Comparison of ENCODE assay signal across 14 cellular contexts in genomic region chr20:19981091-19981490, GRCh38. TPM values are rescaled to one million over a fixed set of nuclear protein-coding genes. Genes with fewer than 3 reads are reported as not detected.
DNase-seq lines count a peak whose midpoint lies in the region; ATAC-seq and TF ChIP-seq lines count a peak whose summit lies in the region.
"Had no signal": no experiment of that assay in that cellular context is flagged by ENCODE, and none has a peak within 500 bp of the region (broad histone marks: within the 10 kb centered on the region; RNA-seq: fewer than 3 reads in every experiment).

No MANE protein-coding gene starts in this region.

- 94 to 96% (median 94%) methylated on average over 7 of the region's 7 CpGs for WGBS in ovary, 3 donors

- intact Hi-C loops in PC-3 (cut with micrococcal nuclease) (no loop called here), ovary (cut with DNase I) (no loop called here)

- H3K9ac ChIP-seq in PC-3 (ENCODE audit: low read length) = no peak overlapping the region

- peaks cover 44% of the 10 kb centered on the region for H3K36me3 ChIP-seq in PC-3 (ENCODE audit: low read depth, low read length)
- no peaks in the 10 kb centered on the region for H3K36me3 ChIP-seq in CD8-positive, alpha-beta memory T cell (ENCODE audit: insufficient read depth, low read length)
- H3K36me3 ChIP-seq in ovary = no peaks in the 10 kb centered on the region

- no peaks in the 10 kb centered on the region for H3K9me3 Mint-ChIP-seq in neural crest cell
- H3K9me3 Mint-ChIP-seq in CD8-positive, alpha-beta memory T cell = peaks cover 0 to 8% (median 0%) of the 10 kb centered on the region in 5 donors
- H3K9me3 Mint-ChIP-seq: activated naive CD8-positive, alpha-beta T cell treated with anti-CD3 and anti-CD28 coated beads for 36 hours; stimulated activated naive CD8-positive, alpha-beta T cell treated with anti-CD3 and anti-CD28 coated beads, Interleukin-15, Interleukin-2, amounts not matched to agents 100 ng/mL and 50 ng/mL, for 24 hours had no signal

- CTCF ChIA-PET in PC-3 (lab: Charles Lee) = no interaction called here
- CTCF ChIA-PET in CD8-positive, alpha-beta memory T cell (lab: Charles Lee) = no interaction called here

- H3K36me3 Mint-ChIP-seq in neural crest cell (ENCODE audit: low read depth) = peaks cover 4% of the 10 kb centered on the region
- H3K36me3 Mint-ChIP-seq in CD8-positive, alpha-beta memory T cell = no peaks in the 10 kb centered on the region
- H3K36me3 Mint-ChIP-seq: activated naive CD8-positive, alpha-beta T cell treated with anti-CD3 and anti-CD28 coated beads for 36 hours; CD4-positive, CD25-positive, alpha-beta regulatory T cell had no signal

- H3K27ac Mint-ChIP-seq in neural crest cell (ENCODE audit: unreplicated experiment) = peak overlapping the region; percentile 92
- no peak overlapping the region for H3K27ac Mint-ChIP-seq in CD8-positive, alpha-beta memory T cell
- H3K27ac Mint-ChIP-seq: activated naive CD8-positive, alpha-beta T cell treated with anti-CD3 and anti-CD28 coated beads for 36 hours; CD4-positive, CD25-positive, alpha-beta regulatory T cell; stimulated activated naive CD8-positive, alpha-beta T cell treated with anti-CD3 and anti-CD28 coated beads, Interleukin-15, Interleukin-2, amounts not matched to agents 100 ng/mL and 50 ng/mL, for 24 hours had no signal

- TF ChIP-seq POLR2A in ovary (IDR thresholded peaks at IDR 0.05) = no peak

- TF ChIP-seq EP300 in ovary (IDR thresholded peaks at IDR 0.05) = no peak

- peaks cover 100% of the 10 kb centered on the region for H3K79me2 ChIP-seq in PC-3 (ENCODE audit: low read length)

- ATAC-seq in PC-3 (peak; percentile 1; the same call in 1 of the 2 replicates), GM21390 (IDR thresholded peaks at IDR 0.05; ENCODE audit: unreplicated experiment) (no peak)

- no peak overlapping the region for H2AFZ ChIP-seq in PC-3 (ENCODE audit: low read length)

- H3K4me3 ChIP-seq in PC-3 (ENCODE audit: low read length) = no peak overlapping the region
- no peak overlapping the region for H3K4me3 ChIP-seq in CD8-positive, alpha-beta memory T cell (ENCODE audit: low read length)
- H3K4me3 ChIP-seq in ovary = no peak overlapping the region
- H3K4me3 ChIP-seq: Peyer's patch had no signal

- H3F3A ChIP-seq in PC-3 (ENCODE audit: low read length, unreplicated experiment) = no peaks in the 10 kb centered on the region

- H3K27ac ChIP-seq in PC-3 (ENCODE audit: low read length) (no peak overlapping the region), epithelial cell of prostate (peak overlapping the region; percentile 94), ovary (no peak overlapping the region)
- H3K27ac ChIP-seq in CD8-positive, alpha-beta memory T cell (ENCODE audit: low read depth, low read length) = no peak overlapping the region
- H3K27ac ChIP-seq: Peyer's patch had no signal

- H3K9me3 ChIP-seq in PC-3 (ENCODE audit: low read length) = no peaks in the 10 kb centered on the region
- no peaks in the 10 kb centered on the region for H3K9me3 ChIP-seq in CD8-positive, alpha-beta memory T cell (ENCODE audit: low read length)
- no peaks in the 10 kb centered on the region for H3K9me3 ChIP-seq in ovary
- H3K9me3 ChIP-seq: Peyer's patch had no signal

- peaks cover 75% of the 10 kb centered on the region for H4K20me1 ChIP-seq in PC-3 (ENCODE audit: low read length)

- DNase-seq in COLO668 (lab: John Stamatoyannopoulos, UW; ENCODE audit: unreplicated experiment) (peak; percentile 20), PC-3 (peak; percentile 64), epithelial cell of prostate (ENCODE audit: low read depth, low spot score) (no peak), neural crest cell (ENCODE audit: low read depth, low spot score) (no peak), ovary (no peak)
- no peak for DNase-seq in activated CD4-positive, alpha-beta T cell treated with anti-CD3 and anti-CD28 coated beads for 4 hours
- no peak for DNase-seq in CD8-positive, alpha-beta memory T cell
- DNase-seq: activated CD4-positive, alpha-beta T cell treated with anti-CD3 and anti-CD28 coated beads for 48 hours; activated naive CD8-positive, alpha-beta T cell treated with anti-CD3 and anti-CD28 coated beads for 36 hours; CD4-positive, CD25-positive, alpha-beta regulatory T cell; NCI-H1694 treated with DMSO at 0.1 percent for 48 hours; Peyer's patch had no signal

- H3K27me3 Mint-ChIP-seq in neural crest cell (ENCODE audit: low read depth) = no peaks in the 10 kb centered on the region
- H3K27me3 Mint-ChIP-seq in CD8-positive, alpha-beta memory T cell = peaks cover 5 to 27% of the 10 kb centered on the region in 2 donors

- no peaks in the 10 kb centered on the region for H3K9me2 ChIP-seq in PC-3 (replicated peaks; ENCODE audit: low read length)

- no peak for TF ChIP-seq CTCF in PC-3 (conservative IDR thresholded peaks at IDR 0.05; ENCODE audit: low read depth, low read length)
- TF ChIP-seq CTCF in neural crest cell (conservative IDR thresholded peaks at IDR 0.05) = no peak
- no peak for TF ChIP-seq CTCF in ovary (IDR thresholded peaks at IDR 0.05)

- BruUV-seq in PC-3 (replicated peaks; lab: Mats Ljungman, UMichigan) = no TSS peak

- H3K4me1 ChIP-seq in PC-3 (ENCODE audit: insufficient read depth, low read length) (peaks cover 59% of the 10 kb centered on the region), ovary (ENCODE audit: insufficient read depth) (peaks cover 10% of the 10 kb centered on the region)
- no peaks in the 10 kb centered on the region for H3K4me1 ChIP-seq in CD8-positive, alpha-beta memory T cell (ENCODE audit: insufficient read depth, low read length)

- H3K4me2 ChIP-seq in PC-3 (ENCODE audit: low read length) = peak overlapping the region; percentile 15; the same call in 1 of the 2 replicates

- H3K27me3 ChIP-seq in PC-3 (ENCODE audit: low read length) (no peaks in the 10 kb centered on the region), ovary (no peaks in the 10 kb centered on the region)
- H3K27me3 ChIP-seq in CD8-positive, alpha-beta memory T cell (ENCODE audit: insufficient read depth, low read length, poor library complexity, severe bottlenecking) = no peaks in the 10 kb centered on the region
- H3K27me3 ChIP-seq: Peyer's patch had no signal

- H3K4me1 Mint-ChIP-seq in neural crest cell = peaks cover 40% of the 10 kb centered on the region
- peaks cover 8 to 16% (median 15%) of the 10 kb centered on the region in 3 donors for H3K4me1 Mint-ChIP-seq in CD8-positive, alpha-beta memory T cell

- POLR2A ChIA-PET in PC-3 (lab: Charles Lee; ENCODE audit: unreplicated experiment) = no interaction called here
- POLR2A ChIA-PET in CD8-positive, alpha-beta memory T cell (lab: Charles Lee) = no interaction called here

- H3K4me3 Mint-ChIP-seq in neural crest cell = no peak overlapping the region
- H3K4me3 Mint-ChIP-seq in CD8-positive, alpha-beta memory T cell = no peak overlapping the region
- H3K4me3 Mint-ChIP-seq: activated naive CD8-positive, alpha-beta T cell treated with anti-CD3 and anti-CD28 coated beads for 36 hours; CD4-positive, CD25-positive, alpha-beta regulatory T cell; stimulated activated naive CD8-positive, alpha-beta T cell treated with anti-CD3 and anti-CD28 coated beads, Interleukin-15, Interleukin-2, amounts not matched to agents 100 ng/mL and 50 ng/mL, for 24 hours had no signal

RNA-seq across cellular contexts. Expression of gene NAA20, which starts 36.1 kb away (rescaled TPM):
- total RNA-seq in PC-3 (2014; rRNA removed) (107 and 113 TPM in 2 replicates), neural crest cell (38.2 and 40.3 TPM in 2 replicates), ovary (10 to 100 TPM; 19.4 to 58.6 (median 43.3) TPM)
- total RNA-seq in CD8-positive, alpha-beta memory T cell = 10 to 100 TPM; 98.8 to 99.6 TPM
- 69.8 TPM for polyA plus RNA-seq in CD8-positive, alpha-beta memory T cell
- polyA plus RNA-seq in ovary = 10 to 100 TPM; 48.6 to 67.6 TPM

Comparison
In these comparisons a context has a peak if more than half of its experiments do, and no peak if none do; other contexts are left out.
1. DNase-seq: peak in COLO668 (single experiment) and PC-3 (single experiment); none in epithelial cell of prostate (single experiment), neural crest cell (single experiment), activated CD4-positive, alpha-beta T cell treated with anti-CD3 and anti-CD28 coated beads for 4 hours (0 of 2), CD8-positive, alpha-beta memory T cell (0 of 5) and ovary (0 of 5).